In the genomic region with DNA sequence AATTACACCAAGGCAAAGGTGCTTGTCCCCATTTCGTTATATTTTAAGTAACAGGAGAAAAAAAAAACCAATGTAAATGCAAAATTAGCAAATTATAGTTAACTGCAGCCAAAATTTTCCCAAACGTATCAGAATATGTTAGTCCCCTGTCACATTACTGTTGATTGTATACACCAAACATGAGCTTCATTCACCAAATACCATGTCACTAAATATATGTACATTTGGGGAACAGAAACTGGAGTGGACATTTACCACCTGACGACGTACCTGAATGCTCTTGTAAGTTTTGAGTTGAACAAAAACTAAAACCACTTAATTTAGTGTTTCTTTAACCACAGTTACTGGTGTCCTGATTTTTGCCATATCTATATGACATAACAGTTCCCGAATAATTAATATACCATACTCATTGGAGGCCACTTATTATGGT, we compare ENCODE assay signal across 24 cellular contexts. TPM values are rescaled to one million over a fixed set of nuclear protein-coding genes. Genes with fewer than 3 reads are reported as not detected.
DNase-seq lines count a peak whose midpoint lies in the region; ATAC-seq, FAIRE-seq and TF ChIP-seq lines count a peak whose summit lies in the region.
"Had no signal": no experiment of that assay in that cellular context is flagged by ENCODE, and none has a peak within 500 bp of the region (broad histone marks: within the 10 kb centered on the region; RNA-seq: fewer than 3 reads in every experiment).

No MANE protein-coding gene starts in this region.

- CTCF ChIA-PET in K562 (lab: Yijun Ruan, JAX; ENCODE audit: low intra/inter-chr PET ratio) = interaction anchor here (0.6 to 1.3 kb wide), 2 partner anchors 170 to 1037 kb away, joined by 3 to 4 read pairs; no protein-coding TSS in a partner anchor

- peak; percentile 23 for FAIRE-seq in K562 (lab: Jason Lieb, UNC)
- FAIRE-seq: bronchial epithelial cell had no signal

- peaks cover 0 to 20% of the 10 kb centered on the region in 2 donors for H3K4me1 ChIP-seq in right atrium auricular region
- H3K4me1 ChIP-seq in left ventricle myocardium inferior = peaks cover 33% of the 10 kb centered on the region
- H3K4me1 ChIP-seq in OCI-LY1 (ENCODE audit: insufficient read depth, low read length, severe bottlenecking) = peaks cover 30% of the 10 kb centered on the region
- peaks cover 4 to 19% of the 10 kb centered on the region in 2 experiments; a peak in 3 of 5 replicates for H3K4me1 ChIP-seq in K562 (replicated peaks in 1 of 2; ENCODE audit: control insufficient read depth in 2 of 2, insufficient read depth in 2 of 2, low read length in 2 of 2)

- H3K4me2 ChIP-seq in OCI-LY1 (ENCODE audit: low read length) (no peak overlapping the region; the same call in 1 of the 2 replicates), K562 (ENCODE audit: insufficient read depth, low read length) (no peak overlapping the region)

- H3K4me1 Mint-ChIP-seq in stimulated activated naive B cell treated with anti-CD40 and anti-IgM and Interleukin-4, amounts not matched to agents 10 μg/mL and 1 μg/mL and 100 μg/mL, for 72 hours = peaks cover 26 to 67% of the 10 kb centered on the region in 2 donors

- no peaks in the 10 kb centered on the region for H3K27me3 Mint-ChIP-seq in stimulated activated naive B cell treated with anti-CD40 and anti-IgM and Interleukin-4, amounts not matched to agents 10 μg/mL and 1 μg/mL and 100 μg/mL, for 72 hours

- BruUV-seq in K562 (replicated peaks; lab: Mats Ljungman, UMichigan) = no TSS peak

- H3F3A ChIP-seq in OCI-LY1 (ENCODE audit: insufficient read depth, low read length) = 0 out of 2 replicates have a peak, but pooled peaks cover 3% of the 10 kb centered on the region

- peak overlapping the region; percentile 4 for H3K27ac Mint-ChIP-seq in stimulated activated naive B cell treated with anti-CD40 and anti-IgM and Interleukin-4, amounts not matched to agents 10 μg/mL and 1 μg/mL and 100 μg/mL, for 72 hours
- H3K27ac Mint-ChIP-seq: activated CD4-positive, alpha-beta T cell treated with anti-CD3 and anti-CD28 coated beads, Interleukin-2, amount 10 ng/mL, durations not matched to agents 7 days and 5 days; endodermal cell had no signal

- H3K9me3 Mint-ChIP-seq in stimulated activated naive B cell treated with anti-CD40 and anti-IgM and Interleukin-4, amounts not matched to agents 10 μg/mL and 1 μg/mL and 100 μg/mL, for 72 hours = no peaks in the 10 kb centered on the region
- H3K9me3 Mint-ChIP-seq: activated CD4-positive, alpha-beta T cell treated with anti-CD3 and anti-CD28 coated beads, Interleukin-2, amount 10 ng/mL, durations not matched to agents 7 days and 5 days had no signal

- H3K9me1 ChIP-seq in K562 (ENCODE audit: control insufficient read depth, insufficient read depth, low read length) = no peaks in the 10 kb centered on the region

- H3K79me2 ChIP-seq in OCI-LY1 (ENCODE audit: insufficient read depth, low read length) (0 out of 2 replicates have a peak, but pooled peaks cover 3% of the 10 kb centered on the region), K562 (ENCODE audit: control insufficient read depth, insufficient read depth, low read length) (peaks cover 24% of the 10 kb centered on the region)

- in situ Hi-C loops in K562 (cut with MboI) = loop anchor here (25.0 kb wide), 1 partner anchor 575 kb away; no protein-coding TSS in a partner anchor

- H3K27me3 ChIP-seq in right atrium auricular region (no peaks in the 10 kb centered on the region), left ventricle myocardium inferior (ENCODE audit: low read depth) (no peaks in the 10 kb centered on the region), OCI-LY1 (ENCODE audit: insufficient read depth, low read length) (no peaks in the 10 kb centered on the region), K562 (ENCODE audit: control insufficient read depth in 2 of 2, insufficient read depth in 2 of 2, low read length in 2 of 2) (no peaks in the 10 kb centered on the region)
- H3K27me3 ChIP-seq: adrenal gland, Peyer's patch, SJSA1 had no signal

- H2AFZ ChIP-seq in OCI-LY1 (ENCODE audit: low read length) = no peak overlapping the region
- no peak overlapping the region for H2AFZ ChIP-seq in K562 (ENCODE audit: low read depth, low read length)

- POLR2A ChIA-PET in K562 (lab: Yijun Ruan, JAX) = no interaction called here

- H3K4me3 ChIP-seq in right atrium auricular region (no peak overlapping the region), left ventricle myocardium inferior (no peak overlapping the region), OCI-LY1 (ENCODE audit: low read depth, low read length, poor library complexity, severe bottlenecking) (no peak overlapping the region), K562 (no peak overlapping the region)
- H3K4me3 ChIP-seq: adrenal gland, BLaER1, HAP-1, lower lobe of right lung, Peyer's patch, SJSA1 had no signal

- ATAC-seq in K562 (no peak), HG02759 (IDR thresholded peaks at IDR 0.05; ENCODE audit: unreplicated experiment) (no peak), GM21360 (IDR thresholded peaks at IDR 0.05; ENCODE audit: unreplicated experiment) (no peak)
- peak; percentile 23 to 26 for ATAC-seq in stimulated activated naive B cell treated with anti-CD40 and anti-IgM and Interleukin-4, amounts not matched to agents 10 μg/mL and 1 μg/mL and 100 μg/mL, for 72 hours (replicated peaks)
- ATAC-seq: lower lobe of right lung had no signal

- H3K36me3 ChIP-seq in right atrium auricular region (no peaks in the 10 kb centered on the region), left ventricle myocardium inferior (no peaks in the 10 kb centered on the region), OCI-LY1 (ENCODE audit: insufficient read depth, low read length) (peaks cover 13% of the 10 kb centered on the region; the same call in 1 of the 2 replicates), K562 (ENCODE audit: control insufficient read depth, insufficient read depth, low read length) (no peaks in the 10 kb centered on the region)
- H3K36me3 ChIP-seq: adrenal gland, BLaER1, HAP-1, lower lobe of right lung, Peyer's patch, SJSA1 had no signal

- peak overlapping the region in 1 of 2 donors; percentile 9 for H3K4me3 Mint-ChIP-seq in stimulated activated naive B cell treated with anti-CD40 and anti-IgM and Interleukin-4, amounts not matched to agents 10 μg/mL and 1 μg/mL and 100 μg/mL, for 72 hours
- H3K4me3 Mint-ChIP-seq: activated CD4-positive, alpha-beta T cell treated with anti-CD3 and anti-CD28 coated beads, Interleukin-2, amount 10 ng/mL, durations not matched to agents 7 days and 5 days; endodermal cell had no signal

- H3K9me3 ChIP-seq in right atrium auricular region = no peaks in the 10 kb centered on the region
- peaks cover 6% of the 10 kb centered on the region for H3K9me3 ChIP-seq in left ventricle myocardium inferior (replicated peaks)
- H3K9me3 ChIP-seq in OCI-LY1 (ENCODE audit: low read length) = no peaks in the 10 kb centered on the region
- no peaks in the 10 kb centered on the region for H3K9me3 ChIP-seq in K562 (replicated peaks; ENCODE audit: control insufficient read depth, insufficient read depth, low read depth, low read length)
- H3K9me3 ChIP-seq: adrenal gland, BLaER1, HAP-1, lower lobe of right lung, Peyer's patch, SJSA1 had no signal

- no peaks in the 10 kb centered on the region for H4K20me1 ChIP-seq in OCI-LY1 (ENCODE audit: insufficient read depth, low read length)
- H4K20me1 ChIP-seq in K562 (replicated peaks; ENCODE audit: control insufficient read depth, insufficient read depth, low read length) = no peaks in the 10 kb centered on the region

- DNase-seq in right atrium auricular region (ENCODE audit: low spot score) = no peak
- no peak for DNase-seq in left ventricle myocardium inferior
- DNase-seq in K562 (ENCODE audit: extremely low read depth in 1 of 4, low spot score in 3 of 4) = no peak
- no peak for DNase-seq in stimulated activated naive B cell treated with anti-CD40 and anti-IgM and Interleukin-4, amounts not matched to agents 10 μg/mL and 1 μg/mL and 100 μg/mL, for 72 hours
- no peak for DNase-seq in NCI-H2029 treated with DMSO at 0.1 percent for 48 hours (lab: John Stamatoyannopoulos, UW)
- DNase-seq: activated effector memory CD4-positive, alpha-beta T cell treated with Interleukin-2 at 50 U/mL for 16 hours; cortex of kidney; endodermal cell; kidney; lower lobe of right lung; NCI-H1048; NCI-H2029; NCI-H446; occipital lobe; Peyer's patch had no signal

- 1% methylated on average over 5 of the region's 5 CpGs for WGBS in K562 (ENCODE audit: insufficient coverage, low coverage, missing lambda C conversion rate)

- no peak overlapping the region for H3K27ac ChIP-seq in right atrium auricular region
- no peak overlapping the region for H3K27ac ChIP-seq in left ventricle myocardium inferior (replicated peaks)
- H3K27ac ChIP-seq in OCI-LY1 (ENCODE audit: low read depth, low read length, poor library complexity, severe bottlenecking) = peak overlapping the region; percentile 98
- H3K27ac ChIP-seq in K562 (ENCODE audit: extremely low read depth, low read depth, low read length) = no peak overlapping the region
- H3K27ac ChIP-seq: adrenal gland, BLaER1, SJSA1 had no signal

- intact Hi-C loops in left ventricle myocardium inferior (cut with micrococcal nuclease) (loop anchor here (10.0 kb wide), 3 partner anchors 192 to 602 kb away; no protein-coding TSS in a partner anchor), K562 (cut with micrococcal nuclease) (loop anchor here (5.0 to 10.0 kb wide), 3 partner anchors 522 to 1035 kb away; no protein-coding TSS in a partner anchor)

- no peak overlapping the region for H3K9ac ChIP-seq in OCI-LY1 (ENCODE audit: low read length)
- no peak overlapping the region for H3K9ac ChIP-seq in K562 (ENCODE audit: insufficient read depth in 1 of 2, low read depth in 2 of 2, low read length in 2 of 2)
- H3K9ac ChIP-seq: BLaER1 had no signal

- TF ChIP-seq CTCF in right atrium auricular region (IDR thresholded peaks at IDR 0.05) = peak; percentile 8 to 12
- TF ChIP-seq CTCF in left ventricle myocardium inferior (IDR thresholded peaks at IDR 0.05; ENCODE audit: borderline replicate concordance) = no peak
- no peak for TF ChIP-seq CTCF in OCI-LY1 (IDR thresholded peaks at IDR 0.05; ENCODE audit: low read length)
- TF ChIP-seq CTCF in K562 (IDR thresholded peaks at IDR 0.05 in 2 of 3, conservative IDR thresholded peaks at IDR 0.05 in 1 of 3; ENCODE audit: insufficient read depth in 2 of 3, low read depth in 1 of 3, low read length in 3 of 3) = no peak

- TF ChIP-seq EP300 in K562 (IDR thresholded peaks at IDR 0.05; ENCODE audit: low read length) = no peak

- peaks cover 12 to 20% of the 10 kb centered on the region in 2 donors for H3K36me3 Mint-ChIP-seq in stimulated activated naive B cell treated with anti-CD40 and anti-IgM and Interleukin-4, amounts not matched to agents 10 μg/mL and 1 μg/mL and 100 μg/mL, for 72 hours

- no peak for TF ChIP-seq POLR2A in K562 (conservative IDR thresholded peaks at IDR 0.05)

- TF ChIP-seq RAD21 in K562 (CRISPR knock-in tag; conservative IDR thresholded peaks at IDR 0.05 in 1 of 2, IDR thresholded peaks at IDR 0.05 in 1 of 2) = no peak

- H3K9me2 ChIP-seq in OCI-LY1 (ENCODE audit: low read depth, low read length) = no peaks in the 10 kb centered on the region

RNA-seq across cellular contexts. Expression of a gene that starts 3.3 kb away (rescaled TPM):
- total RNA-seq in right atrium auricular region (10 to 100 TPM; 39.2 to 59.0 TPM), left ventricle myocardium inferior (41.2 TPM), K562 (2014; rRNA removed) (13.7 and 15.2 TPM in 2 replicates), K562 (2014; rRNA removed; fragmentation: Illumina TruSeq; extraction: Trizol) (22.1 and 23.0 TPM in 2 replicates), K562 (2015; rRNA removed; fragmentation: Illumina TruSeq; extraction: Trizol) (34.5 and 35.1 TPM in 2 replicates), K562 (2021) (26.2 and 29.4 TPM in 2 replicates)
- total RNA-seq in K562 (2011; cell fraction: chromatin; rRNA removed; ENCODE audit: low replicate concordance) = 73.6 and 125 TPM in 2 replicates
- 34.0 and 46.2 TPM in 2 replicates for total RNA-seq in K562 (2011; cell fraction: nucleolus; rRNA removed)
- total RNA-seq in K562 (2011; cell fraction: nucleoplasm; rRNA removed) = 82.5 and 144 TPM in 2 replicates
- polyA plus RNA-seq in K562 (2011; rRNA removed) (8.9 and 10.5 TPM in 2 replicates), K562 (2014; fragmentation: Illumina TruSeq; extraction: Trizol) (10.7 TPM in 2 replicates), K562 (2014; fragmentation: Nextera tagmentation; extraction: Ambion mirVana) (10 to 100 TPM in 1 of 2 experiments, 1 to 10 TPM in 1; 7.7 to 13.8 TPM), K562 (2014; rRNA removed) (6.1 and 8.0 TPM in 2 replicates)
- 5.1 and 8.3 TPM in 2 replicates for polyA plus RNA-seq in K562 (2011; cell fraction: cytosol; rRNA removed)
- polyA plus RNA-seq in K562 (2011; cell fraction: nucleus; rRNA removed) = 14.3 and 20.7 TPM in 2 replicates
- polyA plus RNA-seq in K562 (2012) = 14.7 and 17.1 TPM in 2 replicates
- polyA minus RNA-seq in K562 (2011; rRNA and poly(A)+ RNA removed) = 46.8 and 48.2 TPM in 2 replicates
- polyA minus RNA-seq in K562 (2011; cell fraction: cytosol; rRNA and poly(A)+ RNA removed) = 14.1 and 24.0 TPM in 2 replicates
- polyA minus RNA-seq in K562 (2011; cell fraction: nucleus; rRNA and poly(A)+ RNA removed) = 54.0 and 77.8 TPM in 2 replicates

Comparison
In these comparisons a context has a peak if more than half of its experiments do, and no peak if none do; other contexts are left out.
1. CTCF ChIP-seq: peak in right atrium auricular region (2 of 2); none in left ventricle myocardium inferior (single experiment), OCI-LY1 (single experiment) and K562 (0 of 3).
2. ATAC-seq: peak in stimulated activated naive B cell treated with anti-CD40 and anti-IgM and Interleukin-4, amounts not matched to agents 10 μg/mL and 1 μg/mL and 100 μg/mL, for 72 hours (2 of 2); none in K562 (single experiment), HG02759 (single experiment) and GM21360 (single experiment).